14 cellular contexts compared by ENCODE assay signal in the genomic region with DNA sequence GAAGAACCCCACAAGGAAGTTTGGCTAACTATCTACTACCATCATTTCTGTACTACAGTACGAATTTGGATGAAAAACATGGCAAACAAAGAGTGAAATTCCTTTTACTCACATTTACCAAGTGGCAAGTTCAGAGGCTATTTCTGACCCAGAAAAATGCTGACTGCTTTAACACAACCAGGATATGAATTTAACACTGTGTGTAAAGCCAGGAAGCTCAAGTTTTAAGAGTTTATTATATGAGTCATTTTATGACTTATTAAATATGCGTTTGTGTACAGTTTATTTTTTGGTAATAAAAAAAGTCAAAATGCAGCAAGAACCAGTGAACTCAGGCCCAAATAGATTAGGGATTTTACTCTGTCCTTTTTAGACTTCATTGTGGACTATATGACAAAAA. TPM values are rescaled to one million over a fixed set of nuclear protein-coding genes. Genes with fewer than 3 reads are reported as not detected.
A peak's percentile ranks its signal among the peaks of the same experiment; 100 is the strongest.
DNase-seq lines count a peak whose midpoint lies in the region; ATAC-seq and TF ChIP-seq lines count a peak whose summit lies in the region.
"Had no signal": no experiment of that assay in that cellular context is flagged by ENCODE, and none has a peak within 500 bp of the region (broad histone marks: within the 10 kb centered on the region; RNA-seq: fewer than 3 reads in every experiment).

No MANE protein-coding gene starts in this region.

- TF ChIP-seq CTCF in fibroblast of villous mesenchyme (IDR thresholded peaks at IDR 0.05; ENCODE audit: insufficient read depth, low read depth, low read length) = no peak

- H3K27me3 Mint-ChIP-seq in activated T-cell treated with anti-CD3 and anti-CD28 coated beads, Interleukin-2, amount 50 U/mL, for 72 hours (ENCODE audit: low read depth) = no peaks in the 10 kb centered on the region
- H3K27me3 Mint-ChIP-seq in activated T-helper 1 cell treated with anti-CD3 and anti-CD28 coated beads, Interleukin-12 subunit alpha, Interleukin-12 subunit beta, Interleukin-2, Interleukin-4 antibody, amounts not matched to agents 30 ng/mL and 10 ng/mL and 1 ng/mL, durations not matched to agents 14 hours and 24 hours and 36 hours (ENCODE audit: insufficient read depth) = no peaks in the 10 kb centered on the region

- no peak overlapping the region for H3K4me3 Mint-ChIP-seq in activated T-cell treated with anti-CD3 and anti-CD28 coated beads, Interleukin-2, amount 50 U/mL, for 72 hours
- no peak overlapping the region for H3K4me3 Mint-ChIP-seq in activated T-helper 1 cell treated with anti-CD3 and anti-CD28 coated beads, Interleukin-12 subunit alpha, Interleukin-12 subunit beta, Interleukin-2, Interleukin-4 antibody, amounts not matched to agents 30 ng/mL and 10 ng/mL and 1 ng/mL, durations not matched to agents 14 hours and 24 hours and 36 hours

- intact Hi-C loops in activated T-helper 1 cell treated with anti-CD3 and anti-CD28 coated beads, Interleukin-12 subunit alpha, Interleukin-12 subunit beta, Interleukin-2, Interleukin-4 antibody, amounts not matched to agents 30 ng/mL and 10 ng/mL and 1 ng/mL, durations not matched to agents 14 hours and 24 hours and 36 hours (cut with micrococcal nuclease) = no loop called here

- H3K27ac ChIP-seq in temporal lobe (ENCODE audit: low read depth, low read length) = peak overlapping the region; percentile 80
- H3K27ac ChIP-seq: body of pancreas had no signal

- no peak for DNase-seq in activated T-cell treated with anti-CD3 and anti-CD28 coated beads, Interleukin-2, amount 50 U/mL, for 72 hours
- no peak for DNase-seq in activated T-cell treated with anti-CD3 and anti-CD28 coated beads for 4 hours
- DNase-seq in activated T-helper 1 cell treated with anti-CD3 and anti-CD28 coated beads, Interleukin-12 subunit alpha, Interleukin-12 subunit beta, Interleukin-2, Interleukin-4 antibody, amounts not matched to agents 30 ng/mL and 10 ng/mL and 1 ng/mL, durations not matched to agents 14 hours and 24 hours and 36 hours (ENCODE audit: low spot score) = no peak
- DNase-seq in fibroblast of villous mesenchyme (ENCODE audit: low read depth) = peak; percentile 67
- no peak for DNase-seq in COLO668 (lab: John Stamatoyannopoulos, UW; ENCODE audit: unreplicated experiment)
- DNase-seq in anterior cingulate cortex (lab: John Stamatoyannopoulos, UW) = no peak
- DNase-seq: ACHN, body of pancreas, H7, midbrain, NCI-H1105, NCI-H774 had no signal

- ATAC-seq in activated T-cell treated with anti-CD3 and anti-CD28 coated beads, Interleukin-2, amount 50 U/mL, for 72 hours (replicated peaks in 1 of 2) = no peak
- no peak for ATAC-seq in HG02885 (IDR thresholded peaks at IDR 0.05; ENCODE audit: poor library complexity, unreplicated experiment)
- ATAC-seq: body of pancreas had no signal

- H3K27ac Mint-ChIP-seq in activated T-cell treated with anti-CD3 and anti-CD28 coated beads, Interleukin-2, amount 50 U/mL, for 72 hours = peak overlapping the region; percentile 25
- H3K27ac Mint-ChIP-seq in activated T-helper 1 cell treated with anti-CD3 and anti-CD28 coated beads, Interleukin-12 subunit alpha, Interleukin-12 subunit beta, Interleukin-2, Interleukin-4 antibody, amounts not matched to agents 30 ng/mL and 10 ng/mL and 1 ng/mL, durations not matched to agents 14 hours and 24 hours and 36 hours = peak overlapping the region; percentile 9

- no peaks in the 10 kb centered on the region for H3K9me3 Mint-ChIP-seq in activated T-cell treated with anti-CD3 and anti-CD28 coated beads, Interleukin-2, amount 50 U/mL, for 72 hours
- H3K9me3 Mint-ChIP-seq in activated T-helper 1 cell treated with anti-CD3 and anti-CD28 coated beads, Interleukin-12 subunit alpha, Interleukin-12 subunit beta, Interleukin-2, Interleukin-4 antibody, amounts not matched to agents 30 ng/mL and 10 ng/mL and 1 ng/mL, durations not matched to agents 14 hours and 24 hours and 36 hours = no peaks in the 10 kb centered on the region

- H3K36me3 Mint-ChIP-seq in activated T-cell treated with anti-CD3 and anti-CD28 coated beads, Interleukin-2, amount 50 U/mL, for 72 hours (ENCODE audit: insufficient read depth in 2 of 2) = peaks cover 0 to 4% of the 10 kb centered on the region in 2 donors
- peaks cover 13% of the 10 kb centered on the region for H3K36me3 Mint-ChIP-seq in activated T-helper 1 cell treated with anti-CD3 and anti-CD28 coated beads, Interleukin-12 subunit alpha, Interleukin-12 subunit beta, Interleukin-2, Interleukin-4 antibody, amounts not matched to agents 30 ng/mL and 10 ng/mL and 1 ng/mL, durations not matched to agents 14 hours and 24 hours and 36 hours (ENCODE audit: low read depth)

- H3K4me1 Mint-ChIP-seq in activated T-cell treated with anti-CD3 and anti-CD28 coated beads, Interleukin-2, amount 50 U/mL, for 72 hours (ENCODE audit: low read depth) = no peaks in the 10 kb centered on the region
- H3K4me1 Mint-ChIP-seq in activated T-helper 1 cell treated with anti-CD3 and anti-CD28 coated beads, Interleukin-12 subunit alpha, Interleukin-12 subunit beta, Interleukin-2, Interleukin-4 antibody, amounts not matched to agents 30 ng/mL and 10 ng/mL and 1 ng/mL, durations not matched to agents 14 hours and 24 hours and 36 hours (ENCODE audit: low read depth) = no peaks in the 10 kb centered on the region

- H3K4me3 ChIP-seq in fibroblast of villous mesenchyme (ENCODE audit: low read depth, low read length) = no peak overlapping the region
- H3K4me3 ChIP-seq: body of pancreas had no signal

RNA-seq across cellular contexts. Expression of a gene that starts 58.4 kb away (rescaled TPM):
- total RNA-seq in activated T-cell treated with anti-CD3 and anti-CD28 coated beads, Interleukin-2, amount 50 U/mL, for 72 hours = 1 to 10 TPM; 3.5 to 4.2 TPM
- total RNA-seq in activated T-helper 1 cell treated with anti-CD3 and anti-CD28 coated beads, Interleukin-12 subunit alpha, Interleukin-12 subunit beta, Interleukin-2, Interleukin-4 antibody, amounts not matched to agents 30 ng/mL and 10 ng/mL and 1 ng/mL, durations not matched to agents 14 hours and 24 hours and 36 hours = 3.1 and 4.2 TPM in 2 replicates
- total RNA-seq in fibroblast of villous mesenchyme (0.32 and 1.3 TPM in 2 replicates), temporal lobe (0.25 TPM)
